1 cellular context compared by ENCODE assay signal in the genomic region with DNA sequence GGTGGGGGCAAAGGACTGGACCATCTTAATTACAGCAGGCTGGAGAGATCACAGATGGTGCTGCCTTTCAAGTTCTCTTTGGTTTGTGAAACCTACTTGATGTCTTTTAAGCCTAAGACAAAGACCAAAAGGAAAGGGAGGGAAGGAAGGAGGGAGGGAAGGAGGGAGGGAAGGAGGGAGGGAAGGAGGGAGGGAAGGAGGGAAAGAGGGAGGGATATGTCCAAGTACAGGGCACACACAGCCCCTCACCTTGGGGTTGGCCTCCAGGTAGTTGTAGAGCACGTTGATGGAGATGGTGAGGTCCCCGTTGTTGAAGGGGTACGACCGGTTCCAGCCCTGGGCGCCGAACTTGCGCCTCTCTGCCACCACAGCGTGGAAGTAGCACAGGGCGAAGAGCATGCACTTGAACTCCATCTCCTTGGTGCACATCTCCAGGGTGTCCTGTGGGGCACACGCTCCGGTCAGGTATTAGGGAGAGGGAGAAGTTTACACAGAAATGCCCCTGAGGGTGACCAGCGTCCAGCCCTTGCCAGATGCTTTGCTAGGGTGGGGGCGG.
TF ChIP-seq lines count a peak whose summit lies in the region.

No MANE protein-coding gene starts in this region.

TF ChIP-seq in HepG2, 621 proteins besides CTCF, POLR2A, EP300 and RAD21 (continued from another document):
- no peak for TF ChIP-seq ZFP91 (CRISPR knock-in tag; IDR thresholded peaks at IDR 0.05; ENCODE audit: borderline replicate concordance)
- peak; percentile 94 for TF ChIP-seq PCBP2 (optimal IDR thresholded peaks at IDR 0.05; ENCODE audit: low read depth, low read length, poor library complexity, severe bottlenecking)
- TF ChIP-seq, protein P1, sequence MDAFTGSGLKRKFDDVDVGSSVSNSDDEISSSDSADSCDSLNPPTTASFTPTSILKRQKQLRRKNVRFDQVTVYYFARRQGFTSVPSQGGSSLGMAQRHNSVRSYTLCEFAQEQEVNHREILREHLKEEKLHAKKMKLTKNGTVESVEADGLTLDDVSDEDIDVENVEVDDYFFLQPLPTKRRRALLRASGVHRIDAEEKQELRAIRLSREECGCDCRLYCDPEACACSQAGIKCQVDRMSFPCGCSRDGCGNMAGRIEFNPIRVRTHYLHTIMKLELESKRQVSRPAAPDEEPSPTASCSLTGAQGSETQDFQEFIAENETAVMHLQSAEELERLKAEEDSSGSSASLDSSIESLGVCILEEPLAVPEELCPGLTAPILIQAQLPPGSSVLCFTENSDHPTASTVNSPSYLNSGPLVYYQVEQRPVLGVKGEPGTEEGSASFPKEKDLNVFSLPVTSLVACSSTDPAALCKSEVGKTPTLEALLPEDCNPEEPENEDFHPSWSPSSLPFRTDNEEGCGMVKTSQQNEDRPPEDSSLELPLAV (CRISPR knock-in tag; conservative IDR thresholded peaks at IDR 0.05; ENCODE audit: low read depth): no peak
TF ChIP-seq in HepG2: peak in this region for 1.
